Comparison of ENCODE assay signal across 8 cellular contexts in the genomic region with DNA sequence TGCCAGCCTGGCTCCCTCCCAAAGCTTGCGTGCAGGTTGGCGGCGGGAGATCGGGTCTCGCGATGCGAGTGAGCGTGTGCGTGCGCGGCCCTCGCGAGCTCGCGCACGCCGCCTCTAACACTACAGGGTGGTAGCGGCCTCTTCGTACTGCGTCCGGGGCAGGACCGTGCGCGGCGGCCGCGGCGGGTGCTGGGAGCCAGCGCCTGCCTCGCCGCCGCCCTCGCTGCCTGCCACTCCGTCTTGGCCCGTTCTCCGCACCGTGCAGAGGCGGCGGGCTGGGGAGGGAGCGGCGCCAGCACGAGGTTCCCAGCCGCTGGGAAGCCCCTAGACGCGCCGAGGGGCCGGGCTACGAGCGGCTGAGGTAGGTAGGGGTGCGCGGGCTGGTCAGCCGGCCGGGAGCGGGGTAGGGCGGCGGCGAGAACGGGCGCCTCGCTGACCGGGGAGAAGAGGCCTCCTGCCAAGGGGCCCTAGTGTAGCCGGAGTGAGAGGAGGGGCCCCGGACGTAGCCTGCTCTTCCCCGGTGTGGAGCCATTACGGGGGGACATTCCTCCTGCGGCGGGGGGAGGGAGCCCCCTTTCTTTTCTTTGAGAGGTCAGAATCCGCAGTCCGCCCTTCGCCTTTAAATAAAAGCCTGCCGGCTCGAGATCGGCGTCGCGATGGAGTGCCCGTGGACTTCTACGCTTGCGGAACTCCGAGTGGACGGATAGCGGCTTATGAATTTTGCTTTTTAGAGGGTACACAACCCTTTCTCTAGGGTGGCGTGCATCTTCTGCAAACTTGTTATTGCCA. TPM values are rescaled to one million over a fixed set of nuclear protein-coding genes. Genes with fewer than 3 reads are reported as not detected.
DNase-seq lines count a peak whose midpoint lies in the region; ATAC-seq and TF ChIP-seq lines count a peak whose summit lies in the region.

A gene (plus strand): TSS at position 117 of the 789 bp plus-strand sequence. CDS start 8,933 bp downstream, outside the sequence.

- in situ Hi-C loops in G401 (cut with HindIII; ENCODE audit: low sequenced_read_pairs) = no loop called here

- H3K4me2 ChIP-seq in neural cell (ENCODE audit: low read length) = peak within 1 kb of the TSS; percentile 96

- peak; percentile 97 for ATAC-seq in stimulated activated naive CD8-positive, alpha-beta T cell treated with anti-CD3 and anti-CD28 coated beads, Interleukin-15, amount 100 ng/mL, for 72 hours

- no peaks in the 10 kb centered on the region for H3F3A ChIP-seq in neural cell (ENCODE audit: insufficient read depth, low read length, poor library complexity, severe bottlenecking)

- no peaks in the 10 kb centered on the region for H3K27me3 ChIP-seq in H7 (ENCODE audit: control insufficient read depth, insufficient read depth, low read length)
- no peaks in the 10 kb centered on the region for H3K27me3 ChIP-seq in neural cell (ENCODE audit: insufficient read depth, low read depth, low read length)

- TF ChIP-seq CTCF in fibroblast of villous mesenchyme (IDR thresholded peaks at IDR 0.05; ENCODE audit: insufficient read depth, low read depth, low read length) = no peak
- no peak for TF ChIP-seq CTCF in neural cell (IDR thresholded peaks at IDR 0.05; ENCODE audit: poor library complexity, severe bottlenecking)

- H4K20me1 ChIP-seq in neural cell (ENCODE audit: insufficient read depth) = no peaks in the 10 kb centered on the region

- peaks cover 41% of the 10 kb centered on the region for H3K4me1 Mint-ChIP-seq in stimulated activated naive CD8-positive, alpha-beta T cell treated with anti-CD3 and anti-CD28 coated beads, Interleukin-15, amount 100 ng/mL, for 72 hours

- peak within 1 kb of the TSS; percentile 97 to 99 for H3K27ac Mint-ChIP-seq in stimulated activated naive CD8-positive, alpha-beta T cell treated with anti-CD3 and anti-CD28 coated beads, Interleukin-15, amount 100 ng/mL, for 72 hours

- H3K4me3 ChIP-seq in H7 (ENCODE audit: insufficient read depth, low read depth, low read length) (peak within 1 kb of the TSS; percentile 63), fibroblast of villous mesenchyme (ENCODE audit: low read depth, low read length) (peak within 1 kb of the TSS; percentile 97), neural cell (ENCODE audit: low read length) (peak within 1 kb of the TSS; percentile 96)

- H3K9me3 Mint-ChIP-seq in stimulated activated naive CD8-positive, alpha-beta T cell treated with anti-CD3 and anti-CD28 coated beads, Interleukin-15, amount 100 ng/mL, for 72 hours = no peaks in the 10 kb centered on the region

- peak within 1 kb of the TSS; percentile 34 for H2AFZ ChIP-seq in neural cell (ENCODE audit: low read depth, low read length)

- no peak for TF ChIP-seq RAD21 in neural cell (conservative IDR thresholded peaks at IDR 0.05)

- peak; percentile 95 for DNase-seq in G401 (ENCODE audit: low spot score)
- peak; percentile 90 for DNase-seq in H7
- DNase-seq in M059J (ENCODE audit: low read depth) = peak; percentile 93
- DNase-seq in SIG-M5 treated with dmso at 0.1 percent for 504 hours (lab: John Stamatoyannopoulos, UW; ENCODE audit: unreplicated experiment) = peak; percentile 94
- DNase-seq in activated gamma-delta T cell treated with Interleukin-2 at 50 U/mL for 16 hours = peak; percentile 88
- peak; percentile 96 for DNase-seq in fibroblast of villous mesenchyme (ENCODE audit: low read depth)
- DNase-seq in stimulated activated naive CD8-positive, alpha-beta T cell treated with anti-CD3 and anti-CD28 coated beads, Interleukin-15, amount 100 ng/mL, for 72 hours = peak; percentile 90 to 94

- no peaks in the 10 kb centered on the region for H3K27me3 Mint-ChIP-seq in stimulated activated naive CD8-positive, alpha-beta T cell treated with anti-CD3 and anti-CD28 coated beads, Interleukin-15, amount 100 ng/mL, for 72 hours

- H3K36me3 ChIP-seq in H7 (replicated peaks; ENCODE audit: control insufficient read depth, insufficient read depth, low read length) (no peaks in the 10 kb centered on the region; the same call in none of the 2 replicates), neural cell (ENCODE audit: insufficient read depth, low read length) (no peaks in the 10 kb centered on the region)

- peak within 1 kb of the TSS; percentile 88 to 91 for H3K4me3 Mint-ChIP-seq in stimulated activated naive CD8-positive, alpha-beta T cell treated with anti-CD3 and anti-CD28 coated beads, Interleukin-15, amount 100 ng/mL, for 72 hours

- H3K27ac ChIP-seq in neural cell (ENCODE audit: low read length) = peak within 1 kb of the TSS; percentile 92

- TF ChIP-seq EP300 in neural cell (conservative IDR thresholded peaks at IDR 0.05; ENCODE audit: poor library complexity, severe bottlenecking) = peak; percentile 60

- H3K9me3 ChIP-seq in neural cell (ENCODE audit: low read length) = no peaks in the 10 kb centered on the region

- peak within 1 kb of the TSS; percentile 97 for H3K9ac ChIP-seq in neural cell (ENCODE audit: low read length)

- H3K79me2 ChIP-seq in neural cell (replicated peaks; ENCODE audit: insufficient read depth, low read length) = peaks cover 31% of the 10 kb centered on the region

- no peaks in the 10 kb centered on the region for H3K9me2 ChIP-seq in neural cell (ENCODE audit: insufficient read depth, low read length)

TF ChIP-seq in neural cell, 6 proteins besides CTCF, POLR2A, EP300 and RAD21:
- TF ChIP-seq TAF1 (IDR thresholded peaks at IDR 0.05; ENCODE audit: low read depth) (peak; percentile 66), MXI1 (conservative IDR thresholded peaks at IDR 0.05; ENCODE audit: poor library complexity, severe bottlenecking) (peak; percentile 88), POLR2AphosphoS5 (IDR thresholded peaks at IDR 0.05) (peak; percentile 92), EZH2 (IDR thresholded peaks at IDR 0.05; ENCODE audit: borderline replicate concordance, insufficient read depth, low read length, poor library complexity, severe bottlenecking) (no peak), SMC3 (conservative IDR thresholded peaks at IDR 0.05; ENCODE audit: poor library complexity) (no peak)
- TF ChIP-seq, protein P1, sequence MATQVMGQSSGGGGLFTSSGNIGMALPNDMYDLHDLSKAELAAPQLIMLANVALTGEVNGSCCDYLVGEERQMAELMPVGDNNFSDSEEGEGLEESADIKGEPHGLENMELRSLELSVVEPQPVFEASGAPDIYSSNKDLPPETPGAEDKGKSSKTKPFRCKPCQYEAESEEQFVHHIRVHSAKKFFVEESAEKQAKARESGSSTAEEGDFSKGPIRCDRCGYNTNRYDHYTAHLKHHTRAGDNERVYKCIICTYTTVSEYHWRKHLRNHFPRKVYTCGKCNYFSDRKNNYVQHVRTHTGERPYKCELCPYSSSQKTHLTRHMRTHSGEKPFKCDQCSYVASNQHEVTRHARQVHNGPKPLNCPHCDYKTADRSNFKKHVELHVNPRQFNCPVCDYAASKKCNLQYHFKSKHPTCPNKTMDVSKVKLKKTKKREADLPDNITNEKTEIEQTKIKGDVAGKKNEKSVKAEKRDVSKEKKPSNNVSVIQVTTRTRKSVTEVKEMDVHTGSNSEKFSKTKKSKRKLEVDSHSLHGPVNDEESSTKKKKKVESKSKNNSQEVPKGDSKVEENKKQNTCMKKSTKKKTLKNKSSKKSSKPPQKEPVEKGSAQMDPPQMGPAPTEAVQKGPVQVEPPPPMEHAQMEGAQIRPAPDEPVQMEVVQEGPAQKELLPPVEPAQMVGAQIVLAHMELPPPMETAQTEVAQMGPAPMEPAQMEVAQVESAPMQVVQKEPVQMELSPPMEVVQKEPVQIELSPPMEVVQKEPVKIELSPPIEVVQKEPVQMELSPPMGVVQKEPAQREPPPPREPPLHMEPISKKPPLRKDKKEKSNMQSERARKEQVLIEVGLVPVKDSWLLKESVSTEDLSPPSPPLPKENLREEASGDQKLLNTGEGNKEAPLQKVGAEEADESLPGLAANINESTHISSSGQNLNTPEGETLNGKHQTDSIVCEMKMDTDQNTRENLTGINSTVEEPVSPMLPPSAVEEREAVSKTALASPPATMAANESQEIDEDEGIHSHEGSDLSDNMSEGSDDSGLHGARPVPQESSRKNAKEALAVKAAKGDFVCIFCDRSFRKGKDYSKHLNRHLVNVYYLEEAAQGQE (IDR thresholded peaks at IDR 0.05; ENCODE audit: borderline replicate concordance) = peak; percentile 44

RNA-seq across cellular contexts. Expression of the gene that starts here (rescaled TPM):
- 16.0 and 22.7 TPM in 2 replicates for total RNA-seq in G401 (2014; rRNA removed; shearing (Covaris generic))
- 15.4 and 21.0 TPM in 2 replicates for total RNA-seq in H7 (2014; rRNA removed; shearing (Covaris generic))
- 39.2 and 44.3 TPM in 2 replicates for total RNA-seq in M059J (2014; rRNA removed; shearing (Covaris generic))
- total RNA-seq in fibroblast of villous mesenchyme = 46.4 and 59.6 TPM in 2 replicates
- 62.4 and 71.7 TPM in 2 replicates for polyA plus RNA-seq in neural cell
- 116 and 122 TPM in 2 replicates for polyA minus RNA-seq in neural cell

Comparison
In these comparisons a context has a peak if more than half of its experiments do, and no peak if none do; other contexts are left out.
1. Peak in every context shown above with its lines: DNase-seq, ATAC-seq, H3K4me3 ChIP-seq and H3K27ac ChIP-seq.